In the genomic region with DNA sequence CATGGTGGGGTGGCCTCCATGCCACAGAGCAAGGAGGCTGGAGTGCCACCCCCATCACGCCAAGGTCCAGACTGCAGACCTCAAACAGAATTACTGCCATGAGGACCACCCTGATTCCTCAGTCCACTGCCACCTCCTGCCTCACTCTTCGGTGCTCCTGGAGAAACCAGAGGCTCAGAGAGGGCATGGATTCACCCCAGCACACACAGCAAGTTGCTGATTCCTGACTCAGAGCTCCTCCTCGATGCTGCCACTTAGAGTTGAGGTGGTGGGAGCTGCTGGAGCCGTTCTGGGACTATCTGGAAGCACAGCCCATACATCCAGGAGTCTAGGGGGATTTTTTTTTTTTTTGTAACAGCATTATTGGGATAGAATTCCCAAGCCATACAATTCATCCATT, we compare ENCODE assay signal across 18 cellular contexts. TPM values are rescaled to one million over a fixed set of nuclear protein-coding genes. Genes with fewer than 3 reads are reported as not detected.
"Had no signal": no experiment of that assay in that cellular context is flagged by ENCODE, and none has a peak within 500 bp of the region (broad histone marks: within the 10 kb centered on the region; RNA-seq: fewer than 3 reads in every experiment).

No MANE protein-coding gene starts in this region.

- H3K27me3 ChIP-seq: hepatocyte, tibial artery, vagina had no signal

- DNase-seq: activated CD8-positive, alpha-beta memory T cell treated with anti-CD3 and anti-CD28 coated beads, Interleukin-2, amount 50 U/mL, for 48 hours; activated CD8-positive, alpha-beta T cell treated with anti-CD3 and anti-CD28 coated beads for 36 hours; activated naive CD4-positive, alpha-beta T cell treated with anti-CD3 and anti-CD28 coated beads for 36 hours; caudate nucleus; colonic mucosa; effector CD4-positive, alpha-beta T cell; kidney; left ventricle myocardium superior; mesendoderm; nephron progenitor cell; T1000; tibial artery had no signal

- H2AFZ ChIP-seq: hepatocyte had no signal

- ATAC-seq: activated CD8-positive, alpha-beta T cell treated with anti-CD3 and anti-CD28 coated beads for 36 hours; left ventricle myocardium superior had no signal

- H3K79me2 ChIP-seq: hepatocyte had no signal

- H3K9me3 ChIP-seq: colonic mucosa, tibial artery, vagina had no signal

- H3K36me3 ChIP-seq: colonic mucosa, tibial artery, vagina had no signal

- H3K27ac ChIP-seq: colonic mucosa, hepatocyte, tibial artery, vagina, VCaP had no signal

- H3K4me1 ChIP-seq: colonic mucosa, vagina had no signal

- H3K4me2 ChIP-seq: hepatocyte, smooth muscle cell had no signal

- H3K4me3 ChIP-seq: colonic mucosa, hepatocyte, smooth muscle cell, tibial artery, vagina had no signal

RNA-seq across cellular contexts. Expression of a gene that starts 22.0 kb away (rescaled TPM):
- total RNA-seq: activated CD8-positive, alpha-beta T cell treated with anti-CD3 and anti-CD28 coated beads for 36 hours; activated naive CD4-positive, alpha-beta T cell treated with anti-CD3 and anti-CD28 coated beads for 36 hours; colonic mucosa; kidney; left ventricle myocardium superior; osteocyte; renal cortical epithelial cell; vagina had no signal
